In the genomic region with DNA sequence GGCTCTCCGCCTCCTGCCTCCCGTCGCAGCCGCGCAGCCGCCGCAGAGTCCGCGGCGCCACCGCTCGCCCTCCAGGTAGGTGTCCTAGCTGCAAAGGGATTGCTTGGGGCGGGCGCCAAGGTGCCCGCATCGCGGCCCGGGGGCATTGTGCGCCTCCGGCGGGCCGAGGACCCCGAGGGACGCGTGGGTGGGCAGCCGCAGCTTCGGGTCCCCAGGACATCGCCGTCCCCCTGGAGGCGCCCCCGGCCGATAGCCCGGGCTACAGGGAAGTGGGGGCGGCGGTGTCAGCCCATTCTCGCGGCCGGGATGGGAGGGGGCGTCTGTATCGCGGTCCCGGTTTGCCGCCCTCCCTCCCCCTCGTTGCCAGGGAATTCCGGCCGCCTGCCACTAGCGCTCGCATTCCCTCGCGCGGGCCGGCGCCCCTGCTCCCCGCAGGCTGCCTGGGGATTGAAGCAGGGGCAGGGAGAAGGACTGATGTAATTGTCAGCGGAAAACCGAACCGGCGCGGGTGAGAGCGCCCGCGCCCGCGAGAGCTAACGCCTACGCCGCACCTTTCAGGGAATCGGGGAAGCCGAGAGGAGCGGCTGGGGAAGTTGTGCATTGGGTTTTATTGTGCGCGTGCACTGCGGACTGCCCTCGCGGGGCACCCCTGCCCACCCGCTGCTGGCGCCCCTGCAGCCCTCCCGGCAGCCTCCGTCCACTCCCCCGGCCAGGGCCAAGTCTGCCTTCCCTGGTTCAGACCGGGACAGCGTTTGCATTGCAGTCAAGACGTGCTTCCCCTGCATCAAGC, we compare ENCODE assay signal across 8 cellular contexts. TPM values are rescaled to one million over a fixed set of nuclear protein-coding genes. Genes with fewer than 3 reads are reported as not detected.
A peak's percentile ranks its signal among the peaks of the same experiment; 100 is the strongest.
DNase-seq lines count a peak whose midpoint lies in the region; ATAC-seq and TF ChIP-seq lines count a peak whose summit lies in the region.

No MANE protein-coding gene starts in this region.

- H3K36me3 ChIP-seq in spleen = no peaks in the 10 kb centered on the region

- peak overlapping the region; percentile 39 for H3K27ac ChIP-seq in cingulate gyrus (ENCODE audit: low read depth, low read length)
- H3K27ac ChIP-seq in spleen = peak overlapping the region in 4 of 8 donors; percentile 58 to 72 (median 66)

- TF ChIP-seq POLR2A in spleen (IDR thresholded peaks at IDR 0.05) = no peak

- no peaks in the 10 kb centered on the region for H3K9me3 ChIP-seq in spleen

- H3K27me3 ChIP-seq in spleen (replicated peaks in 1 of 7) = peaks cover 0 to 74% (median 17%) of the 10 kb centered on the region in 7 donors

- DNase-seq in C1 segment of cervical spinal cord (lab: John Stamatoyannopoulos, UW) = peak in 11 of 14 donors; percentile 9 to 75 (median 48)
- DNase-seq in HPDE6-E6E7 (ENCODE audit: extremely low spot score) = peak; percentile 36
- DNase-seq in kidney tubule cell (ENCODE audit: low spot score) = peak; percentile 53
- DNase-seq in spleen = peak; percentile 80

- peaks cover 0 to 30% (median 25%) of the 10 kb centered on the region in 6 donors for H3K4me1 ChIP-seq in spleen

- peak overlapping the region; percentile 65 to 91 (median 78) for H3K4me3 ChIP-seq in spleen

- 0 to 1% (median 1%) methylated on average over 1 to 83 of the region's 83 CpGs for WGBS in spleen, 5 donors

- TF ChIP-seq CTCF in spleen (IDR thresholded peaks at IDR 0.05 in 8 of 11, conservative IDR thresholded peaks at IDR 0.05 in 3 of 11) = no peak

- ATAC-seq in GM19328 (IDR thresholded peaks at IDR 0.05; ENCODE audit: unreplicated experiment) (peak; percentile 17), SK-N-SH treated with all-trans-retinoic acid at 6 μM for 48 hours (peak; percentile 68), GM18858 (IDR thresholded peaks at IDR 0.05; ENCODE audit: unreplicated experiment) (no peak)

- intact Hi-C loops in spleen (cut with DNase I; ENCODE audit: low total_unique reads) = no loop called here

TF ChIP-seq in SK-N-SH treated with all-trans-retinoic acid at 6 μM for 48 hours, 23 proteins besides CTCF, POLR2A, EP300 and RAD21:
- TF ChIP-seq SNAI2 (CRISPR knock-in tag; IDR thresholded peaks at IDR 0.05) (no peak), TCF4 (CRISPR knock-in tag; IDR thresholded peaks at IDR 0.05; ENCODE audit: borderline replicate concordance) (no peak; the same call in 1 of the 2 replicates), ARNTL (CRISPR knock-in tag; IDR thresholded peaks at IDR 0.05; ENCODE audit: borderline replicate concordance, low read depth) (no peak)

RNA-seq across cellular contexts. Expression of a gene that starts 0.5 kb away (rescaled TPM):
- total RNA-seq in spleen = 1 to 10 TPM; 1.2 to 2.2 (median 1.6) TPM
- under 1 TPM; 0.13 to 0.30 (median 0.13) TPM for polyA plus RNA-seq in spleen
